In the genomic region with DNA sequence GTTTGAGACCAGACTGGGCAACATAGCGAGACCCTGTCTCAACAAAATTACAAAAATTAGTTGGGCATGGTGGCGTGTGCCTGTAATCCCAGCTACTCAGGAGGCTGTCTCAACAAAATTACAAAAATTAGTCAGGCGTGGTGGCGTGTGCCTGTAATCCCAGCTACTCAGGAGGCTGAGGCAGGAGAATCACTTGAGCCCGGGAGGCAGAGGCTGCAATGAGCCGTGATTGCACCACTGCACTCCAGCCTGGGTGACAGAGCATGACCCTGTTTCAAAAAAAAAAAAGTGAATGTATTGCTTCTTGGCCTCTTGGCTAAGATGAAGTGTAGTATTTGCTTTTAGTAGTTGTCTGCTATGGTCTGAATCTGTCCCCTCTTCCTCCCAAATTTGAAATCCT, we compare ENCODE assay signal across 12 cellular contexts. TPM values are rescaled to one million over a fixed set of nuclear protein-coding genes. Genes with fewer than 3 reads are reported as not detected.
"Had no signal": no experiment of that assay in that cellular context is flagged by ENCODE, and none has a peak within 500 bp of the region (broad histone marks: within the 10 kb centered on the region; RNA-seq: fewer than 3 reads in every experiment).

No MANE protein-coding gene starts in this region.

RNA-seq across cellular contexts. Expression of a gene that starts 22.2 kb away (rescaled TPM):
- total RNA-seq: activated CD4-positive, alpha-beta memory T cell treated with anti-CD3 and anti-CD28 coated beads, Interleukin-2, amount 10 ng/mL, durations not matched to agents 7 days and 5 days; activated CD4-positive, alpha-beta T cell treated with anti-CD3 and anti-CD28 coated beads for 36 hours; activated CD4-positive, alpha-beta T cell treated with anti-CD3 and anti-CD28 coated beads, Interleukin-2, amount 10 ng/mL, durations not matched to agents 7 days and 5 days; activated CD8-positive, alpha-beta memory T cell treated with anti-CD3 and anti-CD28 coated beads, Interleukin-2, amount 10 ng/mL, durations not matched to agents 7 days and 5 days; activated CD8-positive, alpha-beta T cell treated with anti-CD3 and anti-CD28 coated beads, Interleukin-2, amount 10 ng/mL, durations not matched to agents 7 days and 5 days; activated naive CD8-positive, alpha-beta T cell treated with anti-CD3 and anti-CD28 coated beads, Interleukin-2, amount 10 ng/mL, durations not matched to agents 7 days and 5 days; cardiac muscle cell; chondrocyte; T-helper 2 cell treated with Interferon-gamma antibody and Interleukin-4, amounts not matched to agents 100 ng/mL and 5 ng/mL, for 36 hours; WTC11 had no signal
- polyA plus RNA-seq: cardiac muscle cell had no signal

RNA-seq across cellular contexts. Expression of a gene that starts 35.6 kb away (rescaled TPM):
- total RNA-seq: activated CD4-positive, alpha-beta memory T cell treated with anti-CD3 and anti-CD28 coated beads, Interleukin-2, amount 10 ng/mL, durations not matched to agents 7 days and 5 days; activated CD4-positive, alpha-beta T cell treated with anti-CD3 and anti-CD28 coated beads, Interleukin-2, amount 10 ng/mL, durations not matched to agents 7 days and 5 days; activated CD8-positive, alpha-beta T cell treated with anti-CD3 and anti-CD28 coated beads, Interleukin-2, amount 10 ng/mL, durations not matched to agents 7 days and 5 days; activated naive CD8-positive, alpha-beta T cell treated with anti-CD3 and anti-CD28 coated beads, Interleukin-2, amount 10 ng/mL, durations not matched to agents 7 days and 5 days; ascending aorta; cardiac muscle cell; chondrocyte; WTC11 had no signal
- polyA plus RNA-seq: cardiac muscle cell had no signal

RNA-seq across cellular contexts. Expression of a gene that starts 49.7 kb away (rescaled TPM):
- total RNA-seq: ascending aorta, cardiac muscle cell, chondrocyte, T-helper 17 cell had no signal
- polyA plus RNA-seq: cardiac muscle cell had no signal
